Comparison of ENCODE assay signal across 1 cellular context in the genomic region with DNA sequence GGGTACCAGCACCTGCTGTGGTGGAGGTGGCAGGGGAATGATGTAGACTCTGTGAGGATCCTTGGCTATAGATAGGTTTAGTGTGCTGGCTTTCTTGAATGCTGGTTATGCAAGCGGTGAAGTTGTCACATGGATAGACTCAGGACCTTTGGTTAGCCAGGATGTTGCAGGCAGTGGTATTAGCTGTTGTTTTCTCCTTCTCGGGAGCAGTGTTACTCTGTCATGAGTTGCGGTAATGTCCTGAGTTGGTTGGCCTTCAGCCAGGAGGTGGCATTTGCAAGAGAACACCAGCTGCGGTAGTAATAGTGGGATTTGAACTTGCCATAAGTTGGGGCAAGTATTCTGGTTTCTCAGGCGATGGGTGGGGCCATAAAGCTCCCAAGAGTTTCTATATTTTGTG.
TF ChIP-seq lines count a peak whose summit lies in the region.

No MANE protein-coding gene starts in this region.

TF ChIP-seq in WTC11, 78 proteins besides CTCF, POLR2A, EP300 and RAD21 (continued from another document):
- TF ChIP-seq, protein P1, sequence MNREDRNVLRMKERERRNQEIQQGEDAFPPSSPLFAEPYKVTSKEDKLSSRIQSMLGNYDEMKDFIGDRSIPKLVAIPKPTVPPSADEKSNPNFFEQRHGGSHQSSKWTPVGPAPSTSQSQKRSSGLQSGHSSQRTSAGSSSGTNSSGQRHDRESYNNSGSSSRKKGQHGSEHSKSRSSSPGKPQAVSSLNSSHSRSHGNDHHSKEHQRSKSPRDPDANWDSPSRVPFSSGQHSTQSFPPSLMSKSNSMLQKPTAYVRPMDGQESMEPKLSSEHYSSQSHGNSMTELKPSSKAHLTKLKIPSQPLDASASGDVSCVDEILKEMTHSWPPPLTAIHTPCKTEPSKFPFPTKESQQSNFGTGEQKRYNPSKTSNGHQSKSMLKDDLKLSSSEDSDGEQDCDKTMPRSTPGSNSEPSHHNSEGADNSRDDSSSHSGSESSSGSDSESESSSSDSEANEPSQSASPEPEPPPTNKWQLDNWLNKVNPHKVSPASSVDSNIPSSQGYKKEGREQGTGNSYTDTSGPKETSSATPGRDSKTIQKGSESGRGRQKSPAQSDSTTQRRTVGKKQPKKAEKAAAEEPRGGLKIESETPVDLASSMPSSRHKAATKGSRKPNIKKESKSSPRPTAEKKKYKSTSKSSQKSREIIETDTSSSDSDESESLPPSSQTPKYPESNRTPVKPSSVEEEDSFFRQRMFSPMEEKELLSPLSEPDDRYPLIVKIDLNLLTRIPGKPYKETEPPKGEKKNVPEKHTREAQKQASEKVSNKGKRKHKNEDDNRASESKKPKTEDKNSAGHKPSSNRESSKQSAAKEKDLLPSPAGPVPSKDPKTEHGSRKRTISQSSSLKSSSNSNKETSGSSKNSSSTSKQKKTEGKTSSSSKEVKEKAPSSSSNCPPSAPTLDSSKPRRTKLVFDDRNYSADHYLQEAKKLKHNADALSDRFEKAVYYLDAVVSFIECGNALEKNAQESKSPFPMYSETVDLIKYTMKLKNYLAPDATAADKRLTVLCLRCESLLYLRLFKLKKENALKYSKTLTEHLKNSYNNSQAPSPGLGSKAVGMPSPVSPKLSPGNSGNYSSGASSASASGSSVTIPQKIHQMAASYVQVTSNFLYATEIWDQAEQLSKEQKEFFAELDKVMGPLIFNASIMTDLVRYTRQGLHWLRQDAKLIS (CRISPR knock-in tag; IDR thresholded peaks at IDR 0.05; ENCODE audit: borderline replicate concordance) = no peak
- TF ChIP-seq PRRX2 (CRISPR knock-in tag; IDR thresholded peaks at IDR 0.05) (no peak), MXD4 (CRISPR knock-in tag; IDR thresholded peaks at IDR 0.05; ENCODE audit: borderline replicate concordance) (no peak)
